2 cellular contexts compared by ENCODE assay signal in the genomic region with DNA sequence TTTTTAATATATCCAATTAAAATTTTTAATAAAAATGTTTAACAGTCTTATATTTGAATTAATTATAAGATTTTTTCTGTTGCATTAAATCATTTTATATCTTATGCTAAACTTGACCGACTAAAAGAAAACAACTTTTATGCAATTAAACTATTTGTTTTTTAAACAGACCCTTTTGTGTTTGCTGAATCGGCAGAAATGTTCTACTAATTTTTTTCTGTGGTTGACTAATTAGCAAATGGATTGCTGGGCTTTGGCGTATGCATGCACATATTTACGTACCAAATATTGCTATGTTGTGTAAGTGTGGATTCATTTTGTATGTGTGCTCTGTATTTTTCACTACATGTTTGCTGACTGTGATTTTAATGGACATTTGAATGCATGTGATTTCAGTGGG.
TF ChIP-seq lines count a peak whose summit lies in the region.

No MANE protein-coding gene starts in this region.

TF ChIP-seq in HepG2, 621 proteins besides CTCF, POLR2A, EP300 and RAD21:
- TF ChIP-seq ZNF124 (CRISPR knock-in tag; IDR thresholded peaks at IDR 0.05) (no peak), ATRX (CRISPR knock-in tag; IDR thresholded peaks at IDR 0.05; ENCODE audit: borderline replicate concordance) (no peak), ZNF567 (CRISPR knock-in tag; IDR thresholded peaks at IDR 0.05; ENCODE audit: borderline replicate concordance) (no peak), MAFF (IDR thresholded peaks at IDR 0.05; ENCODE audit: low read depth, low read length) (peak; percentile 91), MAFK (conservative IDR thresholded peaks at IDR 0.05 in 1 of 2, IDR thresholded peaks at IDR 0.05 in 1 of 2; ENCODE audit: low read length in 2 of 2) (peak; percentile 85 to 94), XBP1 (CRISPR knock-in tag; IDR thresholded peaks at IDR 0.05) (no peak), ZNF343 (CRISPR knock-in tag; IDR thresholded peaks at IDR 0.05) (no peak), KDM5B (CRISPR knock-in tag; IDR thresholded peaks at IDR 0.05; ENCODE audit: borderline replicate concordance) (no peak), SOX6 (IDR thresholded peaks at IDR 0.05) (no peak), SOX6 (CRISPR knock-in tag; IDR thresholded peaks at IDR 0.05) (no peak)
- TF ChIP-seq, protein P1, sequence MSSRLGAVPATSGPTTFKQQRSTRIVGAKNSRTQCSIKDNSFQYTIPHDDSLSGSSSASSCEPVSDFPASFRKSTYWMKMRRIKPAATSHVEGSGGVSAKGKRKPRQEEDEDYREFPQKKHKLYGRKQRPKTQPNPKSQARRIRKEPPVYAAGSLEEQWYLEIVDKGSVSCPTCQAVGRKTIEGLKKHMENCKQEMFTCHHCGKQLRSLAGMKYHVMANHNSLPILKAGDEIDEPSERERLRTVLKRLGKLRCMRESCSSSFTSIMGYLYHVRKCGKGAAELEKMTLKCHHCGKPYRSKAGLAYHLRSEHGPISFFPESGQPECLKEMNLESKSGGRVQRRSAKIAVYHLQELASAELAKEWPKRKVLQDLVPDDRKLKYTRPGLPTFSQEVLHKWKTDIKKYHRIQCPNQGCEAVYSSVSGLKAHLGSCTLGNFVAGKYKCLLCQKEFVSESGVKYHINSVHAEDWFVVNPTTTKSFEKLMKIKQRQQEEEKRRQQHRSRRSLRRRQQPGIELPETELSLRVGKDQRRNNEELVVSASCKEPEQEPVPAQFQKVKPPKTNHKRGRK (CRISPR knock-in tag; IDR thresholded peaks at IDR 0.05), result no peak
- TF ChIP-seq, protein P2, sequence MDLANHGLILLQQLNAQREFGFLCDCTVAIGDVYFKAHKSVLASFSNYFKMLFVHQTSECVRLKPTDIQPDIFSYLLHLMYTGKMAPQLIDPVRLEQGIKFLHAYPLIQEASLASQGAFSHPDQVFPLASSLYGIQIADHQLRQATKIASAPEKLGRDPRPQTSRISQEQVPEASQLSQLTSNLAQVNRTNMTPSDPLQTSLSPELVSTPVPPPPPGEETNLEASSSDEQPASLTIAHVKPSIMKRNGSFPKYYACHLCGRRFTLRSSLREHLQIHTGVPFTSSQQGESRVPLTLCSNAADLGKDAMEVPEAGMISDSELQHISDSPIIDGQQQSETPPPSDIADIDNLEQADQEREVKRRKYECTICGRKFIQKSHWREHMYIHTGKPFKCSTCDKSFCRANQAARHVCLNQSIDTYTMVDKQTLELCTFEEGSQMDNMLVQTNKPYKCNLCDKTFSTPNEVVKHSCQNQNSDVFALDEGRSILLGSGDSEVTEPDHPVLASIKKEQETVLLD (CRISPR knock-in tag; IDR thresholded peaks at IDR 0.05; ENCODE audit: low read depth), result no peak

TF ChIP-seq in K562, 482 proteins besides CTCF, POLR2A, EP300 and RAD21:
- TF ChIP-seq RBFOX2 (IDR thresholded peaks at IDR 0.05; ENCODE audit: low read depth, low read length), result no peak
- no peak for TF ChIP-seq ZNF561 (CRISPR knock-in tag; conservative IDR thresholded peaks at IDR 0.05)
- TF ChIP-seq FIP1L1 (IDR thresholded peaks at IDR 0.05; ENCODE audit: low read depth, low read length, poor library complexity, severe bottlenecking), result no peak
- TF ChIP-seq MAFF (IDR thresholded peaks at IDR 0.05; ENCODE audit: low read length), result peak; percentile 73
- TF ChIP-seq ZNF316 (IDR thresholded peaks at IDR 0.05), result peak; percentile 83
- peak; percentile 63; the same call in 1 of the 2 replicates for TF ChIP-seq MAFK (IDR thresholded peaks at IDR 0.05; ENCODE audit: low read length)
- TF ChIP-seq, protein P3, sequence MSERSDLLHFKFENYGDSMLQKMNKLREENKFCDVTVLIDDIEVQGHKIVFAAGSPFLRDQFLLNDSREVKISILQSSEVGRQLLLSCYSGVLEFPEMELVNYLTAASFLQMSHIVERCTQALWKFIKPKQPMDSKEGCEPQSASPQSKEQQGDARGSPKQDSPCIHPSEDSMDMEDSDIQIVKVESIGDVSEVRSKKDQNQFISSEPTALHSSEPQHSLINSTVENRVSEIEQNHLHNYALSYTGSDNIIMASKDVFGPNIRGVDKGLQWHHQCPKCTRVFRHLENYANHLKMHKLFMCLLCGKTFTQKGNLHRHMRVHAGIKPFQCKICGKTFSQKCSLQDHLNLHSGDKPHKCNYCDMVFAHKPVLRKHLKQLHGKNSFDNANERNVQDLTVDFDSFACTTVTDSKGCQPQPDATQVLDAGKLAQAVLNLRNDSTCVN (CRISPR knock-in tag; IDR thresholded peaks at IDR 0.05), result no peak
- TF ChIP-seq C11orf30 (IDR thresholded peaks at IDR 0.05; ENCODE audit: low read depth), result peak; percentile 75
- TF ChIP-seq MAFG (tag; conservative IDR thresholded peaks at IDR 0.05), result peak; percentile 64
